ENCODE assay signal across 1 cellular context in the genomic region with DNA sequence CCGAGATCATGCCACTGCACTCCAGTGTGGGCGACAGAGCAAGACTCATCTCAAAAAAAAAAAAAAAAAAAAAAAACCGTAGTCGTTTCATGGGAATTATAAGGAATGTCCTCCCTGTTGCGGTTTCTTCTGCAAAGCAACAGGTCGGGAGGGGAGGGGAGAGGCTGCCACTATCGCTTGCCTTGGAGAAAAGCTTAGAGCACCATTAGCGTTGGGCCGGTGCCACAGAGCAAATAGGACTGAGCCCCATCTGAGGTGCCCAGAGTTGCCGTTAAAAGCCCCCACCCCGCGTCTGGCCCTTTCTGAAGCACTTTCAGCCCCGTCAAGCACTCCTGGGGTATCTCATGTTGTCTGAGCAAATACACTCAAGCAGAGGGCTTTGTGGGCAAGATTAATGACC.
TF ChIP-seq lines count a peak whose summit lies in the region.

No MANE protein-coding gene starts in this region.

TF ChIP-seq in HEK293, 187 proteins besides CTCF, POLR2A, EP300 and RAD21 (continued from another document):
- TF ChIP-seq, protein P1, sequence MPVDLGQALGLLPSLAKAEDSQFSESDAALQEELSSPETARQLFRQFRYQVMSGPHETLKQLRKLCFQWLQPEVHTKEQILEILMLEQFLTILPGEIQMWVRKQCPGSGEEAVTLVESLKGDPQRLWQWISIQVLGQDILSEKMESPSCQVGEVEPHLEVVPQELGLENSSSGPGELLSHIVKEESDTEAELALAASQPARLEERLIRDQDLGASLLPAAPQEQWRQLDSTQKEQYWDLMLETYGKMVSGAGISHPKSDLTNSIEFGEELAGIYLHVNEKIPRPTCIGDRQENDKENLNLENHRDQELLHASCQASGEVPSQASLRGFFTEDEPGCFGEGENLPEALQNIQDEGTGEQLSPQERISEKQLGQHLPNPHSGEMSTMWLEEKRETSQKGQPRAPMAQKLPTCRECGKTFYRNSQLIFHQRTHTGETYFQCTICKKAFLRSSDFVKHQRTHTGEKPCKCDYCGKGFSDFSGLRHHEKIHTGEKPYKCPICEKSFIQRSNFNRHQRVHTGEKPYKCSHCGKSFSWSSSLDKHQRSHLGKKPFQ (tag by site-specific recombination; IDR thresholded peaks at IDR 0.05): no peak
- TF ChIP-seq, protein P2, sequence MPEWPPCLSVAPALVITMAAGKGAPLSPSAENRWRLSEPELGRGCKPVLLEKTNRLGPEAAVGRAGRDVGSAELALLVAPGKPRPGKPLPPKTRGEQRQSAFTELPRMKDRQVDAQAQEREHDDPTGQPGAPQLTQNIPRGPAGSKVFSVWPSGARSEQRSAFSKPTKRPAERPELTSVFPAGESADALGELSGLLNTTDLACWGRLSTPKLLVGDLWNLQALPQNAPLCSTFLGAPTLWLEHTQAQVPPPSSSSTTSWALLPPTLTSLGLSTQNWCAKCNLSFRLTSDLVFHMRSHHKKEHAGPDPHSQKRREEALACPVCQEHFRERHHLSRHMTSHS (tag by site-specific recombination; IDR thresholded peaks at IDR 0.05): no peak
- no peak for TF ChIP-seq ZNF510 (tag by site-specific recombination; IDR thresholded peaks at IDR 0.05; ENCODE audit: insufficient replicate concordance)
- no peak for TF ChIP-seq ZNF654 (tag by site-specific recombination; IDR thresholded peaks at IDR 0.05; ENCODE audit: low read depth)
- TF ChIP-seq, protein P3, sequence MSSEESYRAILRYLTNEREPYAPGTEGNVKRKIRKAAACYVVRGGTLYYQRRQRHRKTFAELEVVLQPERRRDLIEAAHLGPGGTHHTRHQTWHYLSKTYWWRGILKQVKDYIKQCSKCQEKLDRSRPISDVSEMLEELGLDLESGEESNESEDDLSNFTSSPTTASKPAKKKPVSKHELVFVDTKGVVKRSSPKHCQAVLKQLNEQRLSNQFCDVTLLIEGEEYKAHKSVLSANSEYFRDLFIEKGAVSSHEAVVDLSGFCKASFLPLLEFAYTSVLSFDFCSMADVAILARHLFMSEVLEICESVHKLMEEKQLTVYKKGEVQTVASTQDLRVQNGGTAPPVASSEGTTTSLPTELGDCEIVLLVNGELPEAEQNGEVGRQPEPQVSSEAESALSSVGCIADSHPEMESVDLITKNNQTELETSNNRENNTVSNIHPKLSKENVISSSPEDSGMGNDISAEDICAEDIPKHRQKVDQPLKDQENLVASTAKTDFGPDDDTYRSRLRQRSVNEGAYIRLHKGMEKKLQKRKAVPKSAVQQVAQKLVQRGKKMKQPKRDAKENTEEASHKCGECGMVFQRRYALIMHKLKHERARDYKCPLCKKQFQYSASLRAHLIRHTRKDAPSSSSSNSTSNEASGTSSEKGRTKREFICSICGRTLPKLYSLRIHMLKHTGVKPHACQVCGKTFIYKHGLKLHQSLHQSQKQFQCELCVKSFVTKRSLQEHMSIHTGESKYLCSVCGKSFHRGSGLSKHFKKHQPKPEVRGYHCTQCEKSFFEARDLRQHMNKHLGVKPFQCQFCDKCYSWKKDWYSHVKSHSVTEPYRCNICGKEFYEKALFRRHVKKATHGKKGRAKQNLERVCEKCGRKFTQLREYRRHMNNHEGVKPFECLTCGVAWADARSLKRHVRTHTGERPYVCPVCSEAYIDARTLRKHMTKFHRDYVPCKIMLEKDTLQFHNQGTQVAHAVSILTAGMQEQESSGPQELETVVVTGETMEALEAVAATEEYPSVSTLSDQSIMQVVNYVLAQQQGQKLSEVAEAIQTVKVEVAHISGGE (tag by site-specific recombination; conservative IDR thresholded peaks at IDR 0.05; ENCODE audit: low read depth): no peak
- TF ChIP-seq ZNF747 (tag by site-specific recombination; IDR thresholded peaks at IDR 0.05): no peak
- no peak for TF ChIP-seq ZNF157 (tag by site-specific recombination; IDR thresholded peaks at IDR 0.05)
- TF ChIP-seq, protein P4, sequence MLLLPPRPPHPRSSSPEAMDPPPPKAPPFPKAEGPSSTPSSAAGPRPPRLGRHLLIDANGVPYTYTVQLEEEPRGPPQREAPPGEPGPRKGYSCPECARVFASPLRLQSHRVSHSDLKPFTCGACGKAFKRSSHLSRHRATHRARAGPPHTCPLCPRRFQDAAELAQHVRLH (tag by site-specific recombination; IDR thresholded peaks at IDR 0.05): no peak
- TF ChIP-seq TRIM28 (IDR thresholded peaks at IDR 0.05; ENCODE audit: borderline replicate concordance, low read length): no peak
- TF ChIP-seq RBAK (tag by site-specific recombination; IDR thresholded peaks at IDR 0.05): no peak
